In the genomic region with DNA sequence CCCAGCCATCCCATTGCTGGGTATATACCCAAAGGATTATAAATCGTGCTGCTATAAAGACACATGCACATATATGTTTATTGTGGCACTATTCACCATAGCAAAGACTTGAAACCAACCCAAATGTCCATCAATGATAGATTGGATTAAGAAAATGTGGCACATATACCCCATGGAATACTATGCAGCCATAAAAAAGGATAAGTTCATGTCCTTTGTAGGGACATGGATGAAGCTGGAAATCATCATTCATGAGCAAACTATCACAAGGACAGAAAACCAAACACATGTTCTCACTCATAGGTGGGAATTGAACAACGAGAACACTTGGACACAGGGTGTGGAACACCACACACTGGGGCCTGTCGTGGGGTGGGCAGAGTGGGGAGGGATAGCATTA, we compare ENCODE assay signal across 2 cellular contexts.
DNase-seq lines count a peak whose midpoint lies in the region; ATAC-seq, FAIRE-seq and TF ChIP-seq lines count a peak whose summit lies in the region.
"Not testable (repeated sequence)": the region's sequence is repeated elsewhere in the genome, so short reads cannot be mapped to it uniquely, and the experiment has no call there.

No MANE protein-coding gene starts in this region.

- not testable (repeated sequence) for FAIRE-seq in K562 (lab: Jason Lieb, UNC)

- intact Hi-C loops in K562 (cut with micrococcal nuclease): not testable (repeated sequence)

- H3K4me1 ChIP-seq in HEK293 (ENCODE audit: control insufficient read depth, insufficient read depth, low read length); K562 (replicated peaks in 1 of 2; ENCODE audit: control insufficient read depth in 2 of 2, insufficient read depth in 2 of 2, low read length in 2 of 2): not testable (repeated sequence)

- not testable (repeated sequence) for H4K20me1 ChIP-seq in K562 (replicated peaks; ENCODE audit: control insufficient read depth, insufficient read depth, low read length)

- not testable (repeated sequence) for ATAC-seq in K562

- H3K4me2 ChIP-seq in K562 (ENCODE audit: insufficient read depth, low read length): not testable (repeated sequence)

- WGBS in K562 (ENCODE audit: insufficient coverage, low coverage, missing lambda C conversion rate): 2% methylated on average over 3 of the region's 3 CpGs

- H3K36me3 ChIP-seq in HEK293 (ENCODE audit: control insufficient read depth in 2 of 2, insufficient read depth in 1 of 2, low read length in 2 of 2); K562 (ENCODE audit: control insufficient read depth, insufficient read depth, low read length): not testable (repeated sequence)

- CTCF ChIA-PET in HEK293 (lab: Yijun Ruan, JAX); K562 (lab: Yijun Ruan, JAX; ENCODE audit: low intra/inter-chr PET ratio): not testable (repeated sequence)

- POLR2A ChIA-PET in HEK293 (lab: Yijun Ruan, JAX); K562 (lab: Yijun Ruan, JAX): not testable (repeated sequence)

- not testable (repeated sequence) for H3K4me3 ChIP-seq in HEK293 (ENCODE audit: low read depth, low read length); K562

- TF ChIP-seq POLR2A in K562 (conservative IDR thresholded peaks at IDR 0.05): not testable (repeated sequence)

- not testable (repeated sequence) for H3K27me3 ChIP-seq in K562 (ENCODE audit: control insufficient read depth in 2 of 2, insufficient read depth in 2 of 2, low read length in 2 of 2)

- not testable (repeated sequence) for H2AFZ ChIP-seq in K562 (ENCODE audit: low read depth, low read length)

- BruUV-seq in K562 (replicated peaks; lab: Mats Ljungman, UMichigan): not testable (repeated sequence)

- TF ChIP-seq CTCF in HEK293 (tag by site-specific recombination; IDR thresholded peaks at IDR 0.05); K562 (IDR thresholded peaks at IDR 0.05 in 2 of 3, conservative IDR thresholded peaks at IDR 0.05 in 1 of 3; ENCODE audit: insufficient read depth in 2 of 3, low read depth in 1 of 3, low read length in 3 of 3): not testable (repeated sequence)

- not testable (repeated sequence) for TF ChIP-seq EP300 in K562 (IDR thresholded peaks at IDR 0.05; ENCODE audit: low read length)

- DNase-seq in K562 (ENCODE audit: extremely low read depth in 1 of 4, low spot score in 3 of 4): not testable (repeated sequence)

- not testable (repeated sequence) for H3K27ac ChIP-seq in HEK293 (ENCODE audit: extremely low read depth, low read depth, low read length); K562 (ENCODE audit: extremely low read depth, low read depth, low read length)

- in situ Hi-C loops in K562 (cut with MboI): not testable (repeated sequence)

- H3K9me1 ChIP-seq in K562 (ENCODE audit: control insufficient read depth, insufficient read depth, low read length): not testable (repeated sequence)

- H3K79me2 ChIP-seq in K562 (ENCODE audit: control insufficient read depth, insufficient read depth, low read length): not testable (repeated sequence)

- H3K9ac ChIP-seq in K562 (ENCODE audit: insufficient read depth in 1 of 2, low read depth in 2 of 2, low read length in 2 of 2): not testable (repeated sequence)

- not testable (repeated sequence) for H3K9me3 ChIP-seq in HEK293 (ENCODE audit: control insufficient read depth, insufficient read depth, low read depth, low read length); K562 (replicated peaks; ENCODE audit: control insufficient read depth, insufficient read depth, low read depth, low read length)

- not testable (repeated sequence) for TF ChIP-seq RAD21 in K562 (CRISPR knock-in tag; conservative IDR thresholded peaks at IDR 0.05 in 1 of 2, IDR thresholded peaks at IDR 0.05 in 1 of 2)

TF ChIP-seq in HEK293, 187 proteins besides CTCF, POLR2A, EP300 and RAD21:
- TF ChIP-seq ZNF146 (tag by site-specific recombination; IDR thresholded peaks at IDR 0.05): peak; percentile 57; the same call in 1 of the 2 replicates

TF ChIP-seq in K562, 482 proteins besides CTCF, POLR2A, EP300 and RAD21:
- peak; percentile 82 for TF ChIP-seq ZNF146 (CRISPR knock-in tag; IDR thresholded peaks at IDR 0.05; ENCODE audit: unreplicated experiment)
